In genomic region chr2:201665420-201666158, GRCh38 we compare ENCODE assay signal across 1 cellular context.
A peak's percentile ranks its signal among the peaks of the same experiment; 100 is the strongest.
TF ChIP-seq lines count a peak whose summit lies in the region.

No MANE protein-coding gene starts in this region.

TF ChIP-seq in HepG2, 621 proteins besides CTCF, POLR2A, EP300 and RAD21:
- TF ChIP-seq ZKSCAN8 (CRISPR knock-in tag; IDR thresholded peaks at IDR 0.05; ENCODE audit: borderline replicate concordance) (no peak), MAFK (conservative IDR thresholded peaks at IDR 0.05 in 1 of 2, IDR thresholded peaks at IDR 0.05 in 1 of 2; ENCODE audit: low read length in 2 of 2) (peak in 1 of 2 experiments; percentile 53; a peak in 3 of 4 replicates), MAFF (IDR thresholded peaks at IDR 0.05; ENCODE audit: low read depth, low read length) (peak; percentile 45; the same call in 1 of the 2 replicates)
